ENCODE assay signal across 1 cellular context in genomic region chr1:26697978-26698849, GRCh38.
TF ChIP-seq lines count a peak whose summit lies in the region.

No MANE protein-coding gene starts in this region.

TF ChIP-seq in K562, 482 proteins besides CTCF, POLR2A, EP300 and RAD21 (continued from another document and continues in another):
- TF ChIP-seq CUX1 (CRISPR knock-in tag; IDR thresholded peaks at IDR 0.05) (no peak), HNRNPL (IDR thresholded peaks at IDR 0.05; ENCODE audit: low read depth, low read length) (no peak), RREB1 (CRISPR knock-in tag; IDR thresholded peaks at IDR 0.05) (peak; percentile 60; the same call in 1 of the 2 replicates), MTA1 (IDR thresholded peaks at IDR 0.05; ENCODE audit: borderline replicate concordance) (peak; percentile 60; the same call in 1 of the 2 replicates), TEAD2 (tag; IDR thresholded peaks at IDR 0.05) (peak; percentile 82), SAFB (IDR thresholded peaks at IDR 0.05; ENCODE audit: borderline replicate concordance, low read depth, low read length) (no peak), LARP7 (IDR thresholded peaks at IDR 0.05) (0 out of 2 replicates have a peak, but pooled peaks have one; percentile 58), USF1 (CRISPR knock-in tag; IDR thresholded peaks at IDR 0.05) (peak; percentile 31), CBFA2T3 (IDR thresholded peaks at IDR 0.05) (peak; percentile 57), TAF7 (tag; IDR thresholded peaks at IDR 0.05) (peak; percentile 41; the same call in 1 of the 2 replicates), XRCC5 (IDR thresholded peaks at IDR 0.05; ENCODE audit: low read depth, low read length) (0 out of 2 replicates have a peak, but pooled peaks have one; percentile 33), SOX6 (IDR thresholded peaks at IDR 0.05) (peak; percentile 90), SUPT5H (IDR thresholded peaks at IDR 0.05) (peak; percentile 69; the same call in 1 of the 2 replicates), SIX5 (IDR thresholded peaks at IDR 0.05; ENCODE audit: borderline replicate concordance in 1 of 2, insufficient read depth in 1 of 2, low read depth in 1 of 2, low read length in 2 of 2) (no peak), ZNF277 (CRISPR knock-in tag; IDR thresholded peaks at IDR 0.05; ENCODE audit: borderline replicate concordance) (no peak), MTA2 (IDR thresholded peaks at IDR 0.05; ENCODE audit: low read depth) (no peak), FIP1L1 (IDR thresholded peaks at IDR 0.05; ENCODE audit: low read depth, low read length, poor library complexity, severe bottlenecking) (no peak), KDM5B (IDR thresholded peaks at IDR 0.05; ENCODE audit: insufficient replicate concordance, low read depth, low read length) (peak; percentile 78), EP400 (IDR thresholded peaks at IDR 0.05) (peak; percentile 74), SRF (CRISPR knock-in tag; IDR thresholded peaks at IDR 0.05) (peak in 1 of 2 experiments; percentile 70; a peak in 1 of 4 replicates), ZKSCAN3 (CRISPR knock-in tag; IDR thresholded peaks at IDR 0.05) (no peak), YBX1 (IDR thresholded peaks at IDR 0.05) (no peak), ASH1L (IDR thresholded peaks at IDR 0.05; ENCODE audit: borderline replicate concordance, low read depth, partially characterized antibody) (no peak), HDAC1 (IDR thresholded peaks at IDR 0.05) (peak in 1 of 2 experiments; percentile 93; a peak in 2 of 4 replicates), FOXM1 (IDR thresholded peaks at IDR 0.05; ENCODE audit: low read depth) (peak; percentile 83), FOXM1 (CRISPR knock-in tag; IDR thresholded peaks at IDR 0.05; ENCODE audit: low read depth) (no peak), CBFA2T2 (conservative IDR thresholded peaks at IDR 0.05) (no peak; the same call in 1 of the 2 replicates), ZBTB8A (IDR thresholded peaks at IDR 0.05; ENCODE audit: partially characterized antibody) (no peak), RBM15 (IDR thresholded peaks at IDR 0.05; ENCODE audit: insufficient read depth, low read length) (no peak), ZNF253 (CRISPR knock-in tag; conservative IDR thresholded peaks at IDR 0.05) (no peak)
- TF ChIP-seq, protein P1, sequence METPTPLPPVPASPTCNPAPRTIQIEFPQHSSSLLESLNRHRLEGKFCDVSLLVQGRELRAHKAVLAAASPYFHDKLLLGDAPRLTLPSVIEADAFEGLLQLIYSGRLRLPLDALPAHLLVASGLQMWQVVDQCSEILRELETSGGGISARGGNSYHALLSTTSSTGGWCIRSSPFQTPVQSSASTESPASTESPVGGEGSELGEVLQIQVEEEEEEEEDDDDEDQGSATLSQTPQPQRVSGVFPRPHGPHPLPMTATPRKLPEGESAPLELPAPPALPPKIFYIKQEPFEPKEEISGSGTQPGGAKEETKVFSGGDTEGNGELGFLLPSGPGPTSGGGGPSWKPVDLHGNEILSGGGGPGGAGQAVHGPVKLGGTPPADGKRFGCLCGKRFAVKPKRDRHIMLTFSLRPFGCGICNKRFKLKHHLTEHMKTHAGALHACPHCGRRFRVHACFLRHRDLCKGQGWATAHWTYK (CRISPR knock-in tag; IDR thresholded peaks at IDR 0.05), result peak; percentile 66; the same call in 1 of the 2 replicates
- TF ChIP-seq, protein P2, sequence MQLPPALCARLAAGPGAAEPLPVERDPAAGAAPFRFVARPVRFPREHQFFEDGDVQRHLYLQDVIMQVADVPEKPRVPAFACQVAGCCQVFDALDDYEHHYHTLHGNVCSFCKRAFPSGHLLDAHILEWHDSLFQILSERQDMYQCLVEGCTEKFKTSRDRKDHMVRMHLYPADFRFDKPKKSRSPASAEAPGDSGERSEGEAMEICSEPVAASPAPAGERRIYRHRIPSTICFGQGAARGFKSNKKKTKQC (CRISPR knock-in tag; IDR thresholded peaks at IDR 0.05), result peak; percentile 80
- TF ChIP-seq, protein P3, sequence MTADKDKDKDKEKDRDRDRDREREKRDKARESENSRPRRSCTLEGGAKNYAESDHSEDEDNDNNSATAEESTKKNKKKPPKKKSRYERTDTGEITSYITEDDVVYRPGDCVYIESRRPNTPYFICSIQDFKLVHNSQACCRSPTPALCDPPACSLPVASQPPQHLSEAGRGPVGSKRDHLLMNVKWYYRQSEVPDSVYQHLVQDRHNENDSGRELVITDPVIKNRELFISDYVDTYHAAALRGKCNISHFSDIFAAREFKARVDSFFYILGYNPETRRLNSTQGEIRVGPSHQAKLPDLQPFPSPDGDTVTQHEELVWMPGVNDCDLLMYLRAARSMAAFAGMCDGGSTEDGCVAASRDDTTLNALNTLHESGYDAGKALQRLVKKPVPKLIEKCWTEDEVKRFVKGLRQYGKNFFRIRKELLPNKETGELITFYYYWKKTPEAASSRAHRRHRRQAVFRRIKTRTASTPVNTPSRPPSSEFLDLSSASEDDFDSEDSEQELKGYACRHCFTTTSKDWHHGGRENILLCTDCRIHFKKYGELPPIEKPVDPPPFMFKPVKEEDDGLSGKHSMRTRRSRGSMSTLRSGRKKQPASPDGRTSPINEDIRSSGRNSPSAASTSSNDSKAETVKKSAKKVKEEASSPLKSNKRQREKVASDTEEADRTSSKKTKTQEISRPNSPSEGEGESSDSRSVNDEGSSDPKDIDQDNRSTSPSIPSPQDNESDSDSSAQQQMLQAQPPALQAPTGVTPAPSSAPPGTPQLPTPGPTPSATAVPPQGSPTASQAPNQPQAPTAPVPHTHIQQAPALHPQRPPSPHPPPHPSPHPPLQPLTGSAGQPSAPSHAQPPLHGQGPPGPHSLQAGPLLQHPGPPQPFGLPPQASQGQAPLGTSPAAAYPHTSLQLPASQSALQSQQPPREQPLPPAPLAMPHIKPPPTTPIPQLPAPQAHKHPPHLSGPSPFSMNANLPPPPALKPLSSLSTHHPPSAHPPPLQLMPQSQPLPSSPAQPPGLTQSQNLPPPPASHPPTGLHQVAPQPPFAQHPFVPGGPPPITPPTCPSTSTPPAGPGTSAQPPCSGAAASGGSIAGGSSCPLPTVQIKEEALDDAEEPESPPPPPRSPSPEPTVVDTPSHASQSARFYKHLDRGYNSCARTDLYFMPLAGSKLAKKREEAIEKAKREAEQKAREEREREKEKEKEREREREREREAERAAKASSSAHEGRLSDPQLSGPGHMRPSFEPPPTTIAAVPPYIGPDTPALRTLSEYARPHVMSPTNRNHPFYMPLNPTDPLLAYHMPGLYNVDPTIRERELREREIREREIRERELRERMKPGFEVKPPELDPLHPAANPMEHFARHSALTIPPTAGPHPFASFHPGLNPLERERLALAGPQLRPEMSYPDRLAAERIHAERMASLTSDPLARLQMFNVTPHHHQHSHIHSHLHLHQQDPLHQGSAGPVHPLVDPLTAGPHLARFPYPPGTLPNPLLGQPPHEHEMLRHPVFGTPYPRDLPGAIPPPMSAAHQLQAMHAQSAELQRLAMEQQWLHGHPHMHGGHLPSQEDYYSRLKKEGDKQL (CRISPR knock-in tag; IDR thresholded peaks at IDR 0.05; ENCODE audit: borderline replicate concordance), result no peak
